Comparison of ENCODE assay signal across 26 cellular contexts in the genomic region with DNA sequence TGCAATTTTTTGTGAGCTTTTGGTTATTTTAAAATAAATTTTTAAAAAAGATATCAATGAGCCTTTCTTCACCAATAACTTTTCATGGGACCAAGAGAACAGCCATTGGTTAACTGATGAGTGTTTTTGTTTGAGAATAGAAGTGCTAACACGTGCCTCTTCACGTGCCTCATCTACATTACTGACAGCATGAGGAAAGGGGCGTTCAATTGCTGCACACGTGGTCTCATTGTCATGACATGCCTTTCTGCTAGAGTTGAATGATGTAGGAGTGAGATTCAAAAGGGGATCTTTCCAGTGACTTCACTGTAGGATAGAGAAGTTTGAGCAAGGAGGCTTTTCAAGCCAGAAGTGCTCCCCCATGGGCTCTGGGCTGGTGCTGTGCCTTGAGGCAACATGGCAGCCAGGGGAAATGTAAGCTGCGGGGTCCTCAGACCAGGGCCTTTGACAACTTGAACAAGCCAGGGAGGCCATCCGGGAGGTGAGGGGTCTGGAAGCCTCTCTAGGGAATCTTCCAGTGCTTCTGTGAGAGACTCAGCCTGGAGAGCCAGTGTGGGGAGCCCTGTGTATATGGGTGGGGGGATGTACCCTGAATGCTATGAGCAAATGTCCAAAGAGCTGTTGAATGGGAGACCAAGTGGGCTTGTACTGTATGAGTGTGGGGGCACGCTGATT. TPM values are rescaled to one million over a fixed set of nuclear protein-coding genes. Genes with fewer than 3 reads are reported as not detected.
DNase-seq lines count a peak whose midpoint lies in the region; ATAC-seq, FAIRE-seq and TF ChIP-seq lines count a peak whose summit lies in the region.
"Had no signal": no experiment of that assay in that cellular context is flagged by ENCODE, and none has a peak within 500 bp of the region (broad histone marks: within the 10 kb centered on the region; RNA-seq: fewer than 3 reads in every experiment).

No MANE protein-coding gene starts in this region.

- TF ChIP-seq EP300 in A549 (IDR thresholded peaks at IDR 0.05), result no peak

- H3K4me3 ChIP-seq in A549 (no peak overlapping the region), endodermal cell (ENCODE audit: low read length) (no peak overlapping the region), keratinocyte (ENCODE audit: control insufficient read depth in 2 of 3, extremely low read depth in 1 of 3, insufficient read depth in 2 of 3, low read depth in 1 of 3, low read length in 3 of 3) (no peak overlapping the region)
- H3K4me3 ChIP-seq: GM12878 had no signal

- no peak overlapping the region for H3K4me3 Mint-ChIP-seq in activated CD8-positive, alpha-beta T cell treated with anti-CD3 and anti-CD28 coated beads, Interleukin-2, amount 10 ng/mL, durations not matched to agents 7 days and 5 days
- no peak overlapping the region for H3K4me3 Mint-ChIP-seq in activated CD8-positive, alpha-beta T cell treated with anti-CD3 and anti-CD28 coated beads for 36 hours
- H3K4me3 Mint-ChIP-seq in endodermal cell, result no peak overlapping the region
- H3K4me3 Mint-ChIP-seq: CD14-positive monocyte; CD8-positive, alpha-beta memory T cell had no signal

- H3K9me3 ChIP-seq in A549, result no peaks in the 10 kb centered on the region
- no peaks in the 10 kb centered on the region for H3K9me3 ChIP-seq in endodermal cell (ENCODE audit: control insufficient read depth, low read length)
- H3K9me3 ChIP-seq in keratinocyte (ENCODE audit: control insufficient read depth, low read depth, low read length), result no peaks in the 10 kb centered on the region
- H3K9me3 ChIP-seq: BE2C had no signal

- H3K4me1 Mint-ChIP-seq in activated CD8-positive, alpha-beta T cell treated with anti-CD3 and anti-CD28 coated beads, Interleukin-2, amount 10 ng/mL, durations not matched to agents 7 days and 5 days (ENCODE audit: low read depth), result no peaks in the 10 kb centered on the region
- H3K4me1 Mint-ChIP-seq in activated CD8-positive, alpha-beta T cell treated with anti-CD3 and anti-CD28 coated beads for 36 hours (ENCODE audit: low read depth), result no peaks in the 10 kb centered on the region
- no peaks in the 10 kb centered on the region for H3K4me1 Mint-ChIP-seq in endodermal cell
- H3K4me1 Mint-ChIP-seq: CD8-positive, alpha-beta memory T cell had no signal

- intact Hi-C loops in activated CD8-positive, alpha-beta T cell treated with anti-CD3 and anti-CD28 coated beads for 36 hours (cut with micrococcal nuclease), result no loop called here

- H3K36me3 Mint-ChIP-seq in activated CD8-positive, alpha-beta T cell treated with anti-CD3 and anti-CD28 coated beads, Interleukin-2, amount 10 ng/mL, durations not matched to agents 7 days and 5 days (ENCODE audit: low read depth), result no peaks in the 10 kb centered on the region
- H3K36me3 Mint-ChIP-seq in activated CD8-positive, alpha-beta T cell treated with anti-CD3 and anti-CD28 coated beads for 36 hours (ENCODE audit: low read depth), result no peaks in the 10 kb centered on the region
- no peaks in the 10 kb centered on the region for H3K36me3 Mint-ChIP-seq in endodermal cell (ENCODE audit: low read depth)
- H3K36me3 Mint-ChIP-seq: CD14-positive monocyte; CD8-positive, alpha-beta memory T cell had no signal

- H4K20me1 ChIP-seq in keratinocyte (ENCODE audit: control insufficient read depth, extremely low read depth, insufficient read depth, low read length), result no peaks in the 10 kb centered on the region

- H3K27me3 ChIP-seq in endodermal cell (ENCODE audit: control insufficient read depth, insufficient read depth, low read length, poor library complexity, severe bottlenecking) (no peaks in the 10 kb centered on the region), keratinocyte (ENCODE audit: control insufficient read depth, extremely low read depth, insufficient read depth, low read length) (peaks cover 3% of the 10 kb centered on the region)
- H3K27me3 ChIP-seq: BE2C had no signal

- H3K4me1 ChIP-seq in A549 (peaks cover 37% of the 10 kb centered on the region), endodermal cell (ENCODE audit: control insufficient read depth, insufficient read depth, low read length) (no peaks in the 10 kb centered on the region), keratinocyte (ENCODE audit: control insufficient read depth, extremely low read depth, insufficient read depth, low read length) (peaks cover 22% of the 10 kb centered on the region)
- H3K4me1 ChIP-seq: BE2C had no signal

- peak overlapping the region; percentile 72 to 83 for H3K27ac ChIP-seq in A549
- H3K27ac ChIP-seq in endodermal cell (ENCODE audit: low read depth, low read length), result no peak overlapping the region
- no peak overlapping the region for H3K27ac ChIP-seq in keratinocyte (ENCODE audit: control insufficient read depth, insufficient read depth, low read length)
- H3K27ac ChIP-seq: 22Rv1 had no signal

- no peaks in the 10 kb centered on the region for H3K9me1 ChIP-seq in keratinocyte (ENCODE audit: control insufficient read depth, extremely low read depth, insufficient read depth, low read length)

- no peak overlapping the region for H3K9ac ChIP-seq in endodermal cell (ENCODE audit: extremely low read depth, low read length, poor library complexity, severe bottlenecking)
- no peak overlapping the region for H3K9ac ChIP-seq in keratinocyte (ENCODE audit: control insufficient read depth, extremely low read depth, insufficient read depth, low read length)

- no peaks in the 10 kb centered on the region for H3K9me3 Mint-ChIP-seq in activated CD8-positive, alpha-beta T cell treated with anti-CD3 and anti-CD28 coated beads, Interleukin-2, amount 10 ng/mL, durations not matched to agents 7 days and 5 days (ENCODE audit: insufficient read depth)
- no peaks in the 10 kb centered on the region for H3K9me3 Mint-ChIP-seq in activated CD8-positive, alpha-beta T cell treated with anti-CD3 and anti-CD28 coated beads for 36 hours
- no peaks in the 10 kb centered on the region for H3K9me3 Mint-ChIP-seq in endodermal cell
- H3K9me3 Mint-ChIP-seq: CD8-positive, alpha-beta memory T cell had no signal

- no peak overlapping the region for H3K27ac Mint-ChIP-seq in activated CD8-positive, alpha-beta T cell treated with anti-CD3 and anti-CD28 coated beads, Interleukin-2, amount 10 ng/mL, durations not matched to agents 7 days and 5 days
- H3K27ac Mint-ChIP-seq in activated CD8-positive, alpha-beta T cell treated with anti-CD3 and anti-CD28 coated beads for 36 hours, result no peak overlapping the region
- no peak overlapping the region for H3K27ac Mint-ChIP-seq in endodermal cell
- H3K27ac Mint-ChIP-seq: CD14-positive monocyte; CD8-positive, alpha-beta memory T cell had no signal

- TF ChIP-seq RAD21 in A549 (conservative IDR thresholded peaks at IDR 0.05 in 1 of 2, IDR thresholded peaks at IDR 0.05 in 1 of 2), result no peak

- whole genome bisulfite sequencing in A549 (ENCODE audit: missing lambda C conversion rate), result 90% methylated on average over 7 of the region's 7 CpGs
- 89 to 93% methylated on average over 2 to 7 of the region's 7 CpGs for WGBS in endodermal cell (ENCODE audit: insufficient coverage in 1 of 2, insufficient read length in 1 of 2), 2 experiments

- H3K36me3 ChIP-seq in endodermal cell (ENCODE audit: control insufficient read depth, insufficient read depth, low read length), result no peaks in the 10 kb centered on the region
- no peaks in the 10 kb centered on the region for H3K36me3 ChIP-seq in keratinocyte (ENCODE audit: control insufficient read depth in 2 of 2, extremely low read depth in 1 of 2, insufficient read depth in 2 of 2, low read length in 2 of 2)
- H3K36me3 ChIP-seq: BE2C had no signal

- CTCF ChIA-PET in activated CD8-positive, alpha-beta T cell treated with anti-CD3 and anti-CD28 coated beads, Interleukin-2, amount 10 ng/mL, durations not matched to agents 7 days and 5 days (lab: Charles Lee), result interaction anchor here (0.9 kb wide), 1 partner anchor 10 kb away, joined by 3 read pairs; no protein-coding TSS in a partner anchor
- CTCF ChIA-PET in activated CD8-positive, alpha-beta T cell treated with anti-CD3 and anti-CD28 coated beads for 36 hours (lab: Charles Lee), result interaction anchor here (1.0 kb wide), 1 partner anchor 206 kb away, joined by 3 read pairs; no protein-coding TSS in a partner anchor
- CTCF ChIA-PET in A549 (lab: Yijun Ruan, JAX), result interaction anchor here (0.9 to 1.1 kb wide), 3 partner anchors 9 to 205 kb away, joined by 3 read pairs; a partner anchor contains a TSS

- FAIRE-seq in A549 (lab: Jason Lieb, UNC), result no peak
- FAIRE-seq in keratinocyte (lab: Jason Lieb, UNC), result peak; percentile 57
- FAIRE-seq: GM12878 had no signal

- TF ChIP-seq CTCF in activated CD8-positive, alpha-beta T cell treated with anti-CD3 and anti-CD28 coated beads for 36 hours (IDR thresholded peaks at IDR 0.05), result no peak
- TF ChIP-seq CTCF in A549 (IDR thresholded peaks at IDR 0.05), result no peak
- no peak for TF ChIP-seq CTCF in endodermal cell (conservative IDR thresholded peaks at IDR 0.05)
- no peak for TF ChIP-seq CTCF in keratinocyte (optimal IDR thresholded peaks at IDR 0.05 in 1 of 3, IDR thresholded peaks at IDR 0.05 in 1 of 3, conservative IDR thresholded peaks at IDR 0.05 in 1 of 3; ENCODE audit: extremely low read depth in 1 of 3, insufficient read depth in 2 of 3, low read length in 3 of 3)

- ATAC-seq in activated CD8-positive, alpha-beta T cell treated with anti-CD3 and anti-CD28 coated beads, Interleukin-2, amount 10 ng/mL, durations not matched to agents 7 days and 5 days, result no peak
- no peak for ATAC-seq in activated CD8-positive, alpha-beta T cell treated with anti-CD3 and anti-CD28 coated beads for 36 hours
- ATAC-seq in A549, result no peak
- ATAC-seq in GM19455 (IDR thresholded peaks at IDR 0.05; ENCODE audit: unreplicated experiment), result no peak
- ATAC-seq in HG02610 (IDR thresholded peaks at IDR 0.05; ENCODE audit: unreplicated experiment), result no peak
- ATAC-seq: GM12878 had no signal

- peaks cover 16% of the 10 kb centered on the region for H3K27me3 Mint-ChIP-seq in activated CD8-positive, alpha-beta T cell treated with anti-CD3 and anti-CD28 coated beads, Interleukin-2, amount 10 ng/mL, durations not matched to agents 7 days and 5 days (ENCODE audit: low read depth)
- peaks cover 10% of the 10 kb centered on the region for H3K27me3 Mint-ChIP-seq in activated CD8-positive, alpha-beta T cell treated with anti-CD3 and anti-CD28 coated beads for 36 hours
- peaks cover 5% of the 10 kb centered on the region for H3K27me3 Mint-ChIP-seq in endodermal cell (ENCODE audit: insufficient read depth)

- H3K4me2 ChIP-seq in A549 (peak overlapping the region; percentile 59), keratinocyte (ENCODE audit: control insufficient read depth, extremely low read depth, insufficient read depth, low read depth, low read length) (no peak overlapping the region)

- POLR2A ChIA-PET in activated CD8-positive, alpha-beta T cell treated with anti-CD3 and anti-CD28 coated beads, Interleukin-2, amount 10 ng/mL, durations not matched to agents 7 days and 5 days (lab: Charles Lee), result no interaction called here
- POLR2A ChIA-PET in activated CD8-positive, alpha-beta T cell treated with anti-CD3 and anti-CD28 coated beads for 36 hours (lab: Charles Lee), result interaction anchor here (0.8 kb wide), 1 partner anchor 9 kb away, joined by 3 read pairs; no protein-coding TSS in a partner anchor
- POLR2A ChIA-PET in A549 (lab: Yijun Ruan, JAX), result no interaction called here

- H3K79me2 ChIP-seq in keratinocyte (ENCODE audit: control insufficient read depth, insufficient read depth, low read length), result no peaks in the 10 kb centered on the region

- TF ChIP-seq POLR2A in A549 (IDR thresholded peaks at IDR 0.05; ENCODE audit: low read length), result no peak

- no peak overlapping the region for H2AFZ ChIP-seq in keratinocyte (ENCODE audit: control insufficient read depth, low read length)

- DNase-seq in activated CD8-positive, alpha-beta T cell treated with anti-CD3 and anti-CD28 coated beads, Interleukin-2, amount 10 ng/mL, durations not matched to agents 7 days and 5 days, result peak; percentile 13
- DNase-seq in activated CD8-positive, alpha-beta T cell treated with anti-CD3 and anti-CD28 coated beads for 36 hours, result no peak
- DNase-seq in A549 (ENCODE audit: low read depth in 1 of 2, low spot score in 1 of 2), result no peak
- peak; percentile 22 for DNase-seq in endodermal cell
- DNase-seq in keratinocyte (ENCODE audit: low read depth, low spot score), result no peak
- no peak for DNase-seq in NCI-H446 treated with DMSO at 0.1 percent for 48 hours (lab: John Stamatoyannopoulos, UW)
- DNase-seq: CD8-positive, alpha-beta memory T cell; DMS 273 treated with DMSO at 0.1 percent for 48 hours; DMS79; GDM1; Kasumi-1; MV-4-11; NCI-H2029; NCI-H446; NCI-H526; NCI-H82; NK-92 treated with Interleukin-12 subunit alpha and Interleukin-12 subunit beta, amount 100 ng/mL, for 24 hours; RPMI8226; SHP77 had no signal

- dilution Hi-C loops in keratinocyte (cut with MboI; ENCODE audit: extremely low pct_ligation_motif_present, low sequenced_read_pairs), result no loop called here

RNA-seq across cellular contexts. Expression of a gene that starts 51.2 kb away (rescaled TPM):
- not detected for total RNA-seq in activated CD8-positive, alpha-beta T cell treated with anti-CD3 and anti-CD28 coated beads, Interleukin-2, amount 10 ng/mL, durations not matched to agents 7 days and 5 days
- not detected for total RNA-seq in activated CD8-positive, alpha-beta T cell treated with anti-CD3 and anti-CD28 coated beads for 36 hours
- polyA plus RNA-seq in A549 (2011; rRNA removed), result 1.8 and 2.8 TPM in 2 replicates
- 0.66 and 0.97 TPM in 2 replicates for polyA plus RNA-seq in A549 (2012; cell fraction: cytosol; rRNA removed)
- polyA plus RNA-seq in A549 (2012; cell fraction: nucleus; rRNA removed), result 1.5 and 1.7 TPM in 2 replicates
- 0.90 to 1.6 TPM (median 0.92 TPM) in 3 replicates for polyA plus RNA-seq in A549 (2017; fragmentation: RNase III; extraction: RNeasy Plus Mini Kit Qiagen cat#74134 plus additional on column Dnase treatment)
- polyA minus RNA-seq in A549 (2011; rRNA and poly(A)+ RNA removed), result 3.2 and 5.2 TPM in 2 replicates
- total RNA-seq in endodermal cell, result 1 to 10 TPM; 4.4 to 5.5 TPM
- polyA plus RNA-seq in endodermal cell (2013, experiment 1 of 2), result 1.2 TPM
- polyA plus RNA-seq in endodermal cell (2013, experiment 2 of 2), result 0.99 TPM
- 0.82 to 4.2 TPM (median 1.7 TPM) in 3 replicates for polyA plus RNA-seq in keratinocyte
- polyA plus RNA-seq in keratinocyte (2011; ENCODE audit: low read depth), result 3.0 TPM
- 2.0 and 2.4 TPM in 2 replicates for polyA plus RNA-seq in keratinocyte (2011; cell fraction: cytosol; rRNA removed)
- polyA plus RNA-seq in keratinocyte (2011; cell fraction: nucleus; rRNA removed), result 2.6 and 3.5 TPM in 2 replicates
- polyA plus RNA-seq in keratinocyte (2012; ENCODE audit: low replicate concordance), result 0.79 and 4.6 TPM in 2 replicates
- polyA minus RNA-seq in keratinocyte, result 0.95 to 7.6 TPM (median 2.4 TPM) in 3 replicates
- polyA minus RNA-seq in keratinocyte (2011; cell fraction: cytosol; rRNA and poly(A)+ RNA removed), result 2.9 TPM
- 2.4 and 4.6 TPM in 2 replicates for polyA minus RNA-seq in keratinocyte (2011; cell fraction: nucleus; rRNA and poly(A)+ RNA removed)
- total RNA-seq: M059J had no signal
- polyA plus RNA-seq: CD14-positive monocyte; CD8-positive, alpha-beta memory T cell had no signal

Comparison
In these comparisons a context has a peak if more than half of its experiments do, and no peak if none do; other contexts are left out.
1. DNase-seq: peak in activated CD8-positive, alpha-beta T cell treated with anti-CD3 and anti-CD28 coated beads, Interleukin-2, amount 10 ng/mL, durations not matched to agents 7 days and 5 days (single experiment) and endodermal cell (single experiment); none in activated CD8-positive, alpha-beta T cell treated with anti-CD3 and anti-CD28 coated beads for 36 hours (single experiment), A549 (0 of 2), keratinocyte (single experiment) and NCI-H446 treated with DMSO at 0.1 percent for 48 hours (single experiment).
2. H3K27ac ChIP-seq: peak in A549 (2 of 2); none in endodermal cell (single experiment) and keratinocyte (single experiment).
3. RNA of a gene that starts 51.2 kb away (total RNA-seq): 4.4 to 5.5 TPM in endodermal cell; not detected in activated CD8-positive, alpha-beta T cell treated with anti-CD3 and anti-CD28 coated beads for 36 hours and not detected in activated CD8-positive, alpha-beta T cell treated with anti-CD3 and anti-CD28 coated beads, Interleukin-2, amount 10 ng/mL, durations not matched to agents 7 days and 5 days; every median in the first group is over 4 times any median in the second.